ENCODE assay signal across 24 cellular contexts in genomic region chr2:29725610-29726009, GRCh38.
"Had no signal": no experiment of that assay in that cellular context is flagged by ENCODE, and none has a peak within 500 bp of the region (broad histone marks: within the 10 kb centered on the region; RNA-seq: fewer than 3 reads in every experiment).

No MANE protein-coding gene starts in this region.

- H3K4me3 Mint-ChIP-seq: mesothelial cell of epicardium; naive thymus-derived CD4-positive, alpha-beta T cell; natural killer cell treated with Interleukin-12 subunit alpha and Interleukin-12 subunit beta and Interleukin-15 and Interleukin-18, amount 100 ng/mL, for 72 hours; stimulated activated naive B cell treated with anti-CD40 and anti-IgM and Interleukin-4, amounts not matched to agents 10 μg/mL and 1 μg/mL and 100 μg/mL, for 72 hours; stimulated activated naive CD8-positive, alpha-beta T cell treated with anti-CD3 and anti-CD28 coated beads, Interleukin-15, Interleukin-2, amounts not matched to agents 100 ng/mL and 50 ng/mL, for 24 hours had no signal

- H3K36me3 ChIP-seq: left ventricle myocardium inferior, ovary, right atrium auricular region, right lobe of liver, suprapubic skin, thoracic aorta, tibial artery, upper lobe of right lung had no signal

- H3K27ac Mint-ChIP-seq: mesothelial cell of epicardium; naive thymus-derived CD4-positive, alpha-beta T cell; natural killer cell treated with Interleukin-12 subunit alpha and Interleukin-12 subunit beta and Interleukin-15 and Interleukin-18, amount 100 ng/mL, for 72 hours; progenitor cell of endocrine pancreas; stimulated activated naive B cell treated with anti-CD40 and anti-IgM and Interleukin-4, amounts not matched to agents 10 μg/mL and 1 μg/mL and 100 μg/mL, for 72 hours; stimulated activated naive CD8-positive, alpha-beta T cell treated with anti-CD3 and anti-CD28 coated beads, Interleukin-15, Interleukin-2, amounts not matched to agents 100 ng/mL and 50 ng/mL, for 24 hours had no signal

- ATAC-seq: naive thymus-derived CD4-positive, alpha-beta T cell; natural killer cell treated with Interleukin-12 subunit alpha and Interleukin-12 subunit beta and Interleukin-15 and Interleukin-18, amount 100 ng/mL, for 72 hours; stimulated activated naive B cell treated with anti-CD40 and anti-IgM and Interleukin-4, amounts not matched to agents 10 μg/mL and 1 μg/mL and 100 μg/mL, for 72 hours; upper lobe of right lung had no signal

- H3K4me1 ChIP-seq: left ventricle myocardium inferior, right atrium auricular region, right lobe of liver, tibial artery, upper lobe of right lung had no signal

- H3K36me3 Mint-ChIP-seq: mesothelial cell of epicardium; naive thymus-derived CD4-positive, alpha-beta T cell; natural killer cell treated with Interleukin-12 subunit alpha and Interleukin-12 subunit beta and Interleukin-15 and Interleukin-18, amount 100 ng/mL, for 72 hours; stimulated activated naive B cell treated with anti-CD40 and anti-IgM and Interleukin-4, amounts not matched to agents 10 μg/mL and 1 μg/mL and 100 μg/mL, for 72 hours had no signal

- FAIRE-seq: urothelium cell line had no signal

- H3K27ac ChIP-seq: hepatocyte, left ventricle myocardium inferior, ovary, right atrium auricular region, right lobe of liver, suprapubic skin, thoracic aorta, tibial artery, upper lobe of right lung had no signal

- H3K9me3 ChIP-seq: left ventricle myocardium inferior, ovary, right atrium auricular region, right lobe of liver, suprapubic skin, thoracic aorta, tibial artery, upper lobe of right lung had no signal

- H3K4me1 Mint-ChIP-seq: mesothelial cell of epicardium; naive thymus-derived CD4-positive, alpha-beta T cell; stimulated activated naive B cell treated with anti-CD40 and anti-IgM and Interleukin-4, amounts not matched to agents 10 μg/mL and 1 μg/mL and 100 μg/mL, for 72 hours had no signal

- H3K27me3 ChIP-seq: hepatocyte, ovary, right atrium auricular region, right lobe of liver, suprapubic skin, upper lobe of right lung had no signal

- H3K27me3 Mint-ChIP-seq: stimulated activated naive B cell treated with anti-CD40 and anti-IgM and Interleukin-4, amounts not matched to agents 10 μg/mL and 1 μg/mL and 100 μg/mL, for 72 hours; stimulated activated naive CD8-positive, alpha-beta T cell treated with anti-CD3 and anti-CD28 coated beads, Interleukin-15, Interleukin-2, amounts not matched to agents 100 ng/mL and 50 ng/mL, for 24 hours had no signal

- DNase-seq: islet precursor cell; left ventricle myocardium inferior; mesendoderm; naive thymus-derived CD4-positive, alpha-beta T cell; ovary; stimulated activated CD4-positive, alpha-beta T cell treated with anti-CD3 and anti-CD28 coated beads, Interleukin-12 subunit alpha, Interleukin-12 subunit beta, amount 100 ng/mL, for 4 hours; stimulated activated CD4-positive, alpha-beta T cell treated with anti-CD3 and anti-CD28 coated beads, Interleukin-15, amount 100 ng/mL, for 24 hours; stimulated activated CD4-positive, alpha-beta T cell treated with anti-CD3 and anti-CD28 coated beads, Interleukin-2, amount 100 ng/mL, for 24 hours; stimulated activated CD4-positive, alpha-beta T cell treated with anti-CD3 and anti-CD28 coated beads, Interleukin-4, amount 100 ng/mL, for 1 hour; stimulated activated naive B cell treated with anti-CD40 and anti-IgM and Interleukin-4, amounts not matched to agents 10 μg/mL and 1 μg/mL and 100 μg/mL, for 72 hours; tibial artery; trophoblast cell; upper lobe of right lung had no signal

- H3K4me3 ChIP-seq: hepatocyte, left ventricle myocardium inferior, lung, ovary, right atrium auricular region, right lobe of liver, suprapubic skin, thoracic aorta, tibial artery, upper lobe of right lung had no signal

- H3K9me3 Mint-ChIP-seq: mesothelial cell of epicardium; naive thymus-derived CD4-positive, alpha-beta T cell; natural killer cell treated with Interleukin-12 subunit alpha and Interleukin-12 subunit beta and Interleukin-15 and Interleukin-18, amount 100 ng/mL, for 72 hours; stimulated activated naive B cell treated with anti-CD40 and anti-IgM and Interleukin-4, amounts not matched to agents 10 μg/mL and 1 μg/mL and 100 μg/mL, for 72 hours; stimulated activated naive CD8-positive, alpha-beta T cell treated with anti-CD3 and anti-CD28 coated beads, Interleukin-15, Interleukin-2, amounts not matched to agents 100 ng/mL and 50 ng/mL, for 24 hours had no signal
